8 cellular contexts compared by ENCODE assay signal in the genomic region with DNA sequence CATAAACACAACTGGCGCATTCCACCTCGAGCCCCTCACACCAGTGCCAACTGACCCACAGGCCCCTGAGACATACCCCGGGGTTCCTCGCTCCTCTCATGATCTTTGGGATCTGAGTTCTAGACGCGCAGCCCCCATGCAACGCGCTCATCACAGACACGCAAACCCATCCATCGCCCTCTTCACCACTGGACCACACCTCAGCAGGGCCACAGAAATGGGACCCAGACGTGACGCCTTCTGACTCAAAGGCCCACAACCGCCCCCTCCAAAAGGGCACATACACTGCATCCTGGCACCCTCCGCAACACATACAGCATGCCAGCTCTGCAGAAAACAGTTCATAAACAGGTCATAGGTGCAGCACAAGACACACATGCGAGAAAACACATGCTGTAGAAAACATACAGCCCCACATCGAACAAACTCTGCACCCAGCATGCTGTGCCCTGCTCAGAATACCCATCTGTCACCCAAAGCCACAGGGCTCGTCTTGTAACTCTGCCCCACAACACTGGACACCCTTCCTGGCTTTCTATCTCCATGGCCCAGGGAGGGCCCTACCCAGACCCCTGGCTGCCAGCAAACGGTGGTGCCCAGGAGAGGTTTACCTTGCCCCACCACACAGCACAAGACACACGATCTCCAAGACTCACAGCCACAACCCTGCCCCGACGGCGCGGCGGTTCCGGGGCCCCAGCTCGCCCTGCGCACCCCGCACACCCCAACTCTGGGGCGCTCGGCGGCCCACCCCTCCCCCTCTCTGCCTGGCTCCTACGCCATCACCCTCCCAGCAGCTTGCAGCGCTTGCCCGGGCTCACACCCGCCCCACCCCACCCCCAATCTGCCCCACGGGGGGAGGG.
DNase-seq lines count a peak whose midpoint lies in the region; ATAC-seq and TF ChIP-seq lines count a peak whose summit lies in the region.

No MANE protein-coding gene starts in this region.

- peaks cover 39% of the 10 kb centered on the region for H3K4me1 ChIP-seq in ACC112 (ENCODE audit: control insufficient read depth, insufficient read depth, low read length, unreplicated experiment)

- H3K27me3 ChIP-seq in ACC112 (ENCODE audit: insufficient read depth, low read length): no peaks in the 10 kb centered on the region
- H3K27me3 ChIP-seq in HL-60 (ENCODE audit: insufficient read depth, poor library complexity, severe bottlenecking): no peaks in the 10 kb centered on the region

- peak overlapping the region; percentile 84 for H2AFZ ChIP-seq in ACC112 (ENCODE audit: low read length, unreplicated experiment)

- H3K4me3 ChIP-seq in ACC112 (ENCODE audit: low read depth, low read length): peak overlapping the region; percentile 81
- H3K4me3 ChIP-seq in HL-60 (replicated peaks; ENCODE audit: insufficient read depth, low read length): peak overlapping the region; percentile 43

- no peak for TF ChIP-seq CTCF in HL-60 (IDR thresholded peaks at IDR 0.05; ENCODE audit: insufficient read depth, low read length)

- H3K79me2 ChIP-seq in ACC112 (ENCODE audit: control insufficient read depth, insufficient read depth, low read length, unreplicated experiment): peaks cover 59% of the 10 kb centered on the region

- no peak for DNase-seq in HL-60 (ENCODE audit: low read depth in 1 of 2, low spot score in 1 of 2)
- peak; percentile 60 for DNase-seq in activated CD4-positive, CD25-positive, alpha-beta regulatory T cell treated with anti-CD3 and anti-CD28 coated beads, Interleukin-2, amount 50 U/mL, for 72 hours
- DNase-seq in cerebellar cortex (ENCODE audit: low spot score): peak; percentile 52
- DNase-seq in kidney glomerular epithelial cell (lab: John Stamatoyannopoulos, UW): peak; percentile 18
- peak; percentile 32 to 41 for DNase-seq in stimulated activated CD4-positive, alpha-beta T cell treated with anti-CD3 and anti-CD28 coated beads, Interleukin-1b, Interleukin-23, amount 100 ng/mL, for 1 hour (ENCODE audit: low read depth in 2 of 2)
- no peak for DNase-seq in GF-D8 (lab: John Stamatoyannopoulos, UW)

- ATAC-seq in HG02938 (IDR thresholded peaks at IDR 0.05; ENCODE audit: unreplicated experiment): no peak

- peak overlapping the region; percentile 79 for H3K27ac ChIP-seq in ACC112 (ENCODE audit: low read depth, low read length)
- H3K27ac ChIP-seq in HL-60 (replicated peaks): no peak overlapping the region

- no peaks in the 10 kb centered on the region for H3K36me3 ChIP-seq in ACC112 (ENCODE audit: insufficient read depth, low read length)

Comparison
In these comparisons a context has a peak if more than half of its experiments do, and no peak if none do; other contexts are left out.
1. DNase-seq: peak in activated CD4-positive, CD25-positive, alpha-beta regulatory T cell treated with anti-CD3 and anti-CD28 coated beads, Interleukin-2, amount 50 U/mL, for 72 hours (single experiment), cerebellar cortex (single experiment), kidney glomerular epithelial cell (single experiment) and stimulated activated CD4-positive, alpha-beta T cell treated with anti-CD3 and anti-CD28 coated beads, Interleukin-1b, Interleukin-23, amount 100 ng/mL, for 1 hour (2 of 2); none in HL-60 (0 of 2) and GF-D8 (single experiment).